Comparison of ENCODE assay signal across 27 cellular contexts in genomic region chr9:125517577-125517976, GRCh38.
"Had no signal": no experiment of that assay in that cellular context is flagged by ENCODE, and none has a peak within 500 bp of the region (broad histone marks: within the 10 kb centered on the region; RNA-seq: fewer than 3 reads in every experiment).

No MANE protein-coding gene starts in this region.

- H3K27ac ChIP-seq: left lung, lower lobe of right lung, ovary, skin epidermis, tibial nerve had no signal

- H3K27me3 ChIP-seq: left lung, ovary, tibial nerve, uterus had no signal

- ATAC-seq: left colon; left lung; lower lobe of right lung; mucosa of descending colon; naive thymus-derived CD4-positive, alpha-beta T cell; right cardiac atrium; sciatic nerve; stimulated activated naive B cell treated with anti-CD40 and anti-IgM and Interleukin-4, amounts not matched to agents 10 μg/mL and 1 μg/mL and 100 μg/mL, for 72 hours; stimulated activated naive CD8-positive, alpha-beta T cell treated with anti-CD3 and anti-CD28 coated beads, Interleukin-15, Interleukin-2, amounts not matched to agents 100 U/mL and 50 U/mL, for 24 hours had no signal

- H3K27ac Mint-ChIP-seq: naive thymus-derived CD4-positive, alpha-beta T cell; nephron progenitor cell; progenitor cell of endocrine pancreas; stimulated activated naive B cell treated with anti-CD40 and anti-IgM and Interleukin-4, amounts not matched to agents 10 μg/mL and 1 μg/mL and 100 μg/mL, for 72 hours; type B pancreatic cell had no signal

- H3K9me3 Mint-ChIP-seq: immature natural killer cell; naive thymus-derived CD4-positive, alpha-beta T cell; nephron progenitor cell; stimulated activated naive B cell treated with anti-CD40 and anti-IgM and Interleukin-4, amounts not matched to agents 10 μg/mL and 1 μg/mL and 100 μg/mL, for 72 hours; type B pancreatic cell had no signal

- H3K4me3 ChIP-seq: left lung, lower lobe of right lung, mucosa of descending colon, ovary, skin epidermis, tibial nerve, uterus had no signal

- H3K27me3 Mint-ChIP-seq: naive thymus-derived CD4-positive, alpha-beta T cell; stimulated activated naive B cell treated with anti-CD40 and anti-IgM and Interleukin-4, amounts not matched to agents 10 μg/mL and 1 μg/mL and 100 μg/mL, for 72 hours; type B pancreatic cell had no signal

- H3K4me3 Mint-ChIP-seq: immature natural killer cell; naive thymus-derived CD4-positive, alpha-beta T cell; nephron progenitor cell; stimulated activated naive B cell treated with anti-CD40 and anti-IgM and Interleukin-4, amounts not matched to agents 10 μg/mL and 1 μg/mL and 100 μg/mL, for 72 hours; type B pancreatic cell had no signal

- H3K36me3 ChIP-seq: left lung, lower lobe of right lung, ovary, uterus had no signal

- DNase-seq: hypothalamus; immature natural killer cell; kidney; left colon; left lung; lower lobe of right lung; mammary epithelial cell; mesenchymal stem cell; midbrain; mucosa of descending colon; naive thymus-derived CD4-positive, alpha-beta T cell; nephron progenitor cell; ovary; retina; right cardiac atrium; stimulated activated CD4-positive, alpha-beta T cell treated with anti-CD3 and anti-CD28 coated beads, Interleukin-12 subunit alpha, Interleukin-12 subunit beta, amount 100 ng/mL, for 4 hours; stimulated activated CD4-positive, alpha-beta T cell treated with anti-CD3 and anti-CD28 coated beads, Interleukin-15, amount 100 ng/mL, for 24 hours; stimulated activated CD4-positive, alpha-beta T cell treated with anti-CD3 and anti-CD28 coated beads, Interleukin-2, amount 100 ng/mL, for 24 hours; stimulated activated CD4-positive, alpha-beta T cell treated with anti-CD3 and anti-CD28 coated beads, Interleukin-4, amount 100 ng/mL, for 1 hour; stimulated activated naive B cell treated with anti-CD40 and anti-IgM and Interleukin-4, amounts not matched to agents 10 μg/mL and 1 μg/mL and 100 μg/mL, for 72 hours; stimulated activated naive CD8-positive, alpha-beta T cell treated with anti-CD3 and anti-CD28 coated beads, Interleukin-15, Interleukin-2, amounts not matched to agents 100 U/mL and 50 U/mL, for 24 hours; uterus had no signal

- H3K9me3 ChIP-seq: left lung, lower lobe of right lung, mucosa of descending colon, ovary, tibial nerve, uterus had no signal
